Comparison of ENCODE assay signal across 8 cellular contexts in the genomic region with DNA sequence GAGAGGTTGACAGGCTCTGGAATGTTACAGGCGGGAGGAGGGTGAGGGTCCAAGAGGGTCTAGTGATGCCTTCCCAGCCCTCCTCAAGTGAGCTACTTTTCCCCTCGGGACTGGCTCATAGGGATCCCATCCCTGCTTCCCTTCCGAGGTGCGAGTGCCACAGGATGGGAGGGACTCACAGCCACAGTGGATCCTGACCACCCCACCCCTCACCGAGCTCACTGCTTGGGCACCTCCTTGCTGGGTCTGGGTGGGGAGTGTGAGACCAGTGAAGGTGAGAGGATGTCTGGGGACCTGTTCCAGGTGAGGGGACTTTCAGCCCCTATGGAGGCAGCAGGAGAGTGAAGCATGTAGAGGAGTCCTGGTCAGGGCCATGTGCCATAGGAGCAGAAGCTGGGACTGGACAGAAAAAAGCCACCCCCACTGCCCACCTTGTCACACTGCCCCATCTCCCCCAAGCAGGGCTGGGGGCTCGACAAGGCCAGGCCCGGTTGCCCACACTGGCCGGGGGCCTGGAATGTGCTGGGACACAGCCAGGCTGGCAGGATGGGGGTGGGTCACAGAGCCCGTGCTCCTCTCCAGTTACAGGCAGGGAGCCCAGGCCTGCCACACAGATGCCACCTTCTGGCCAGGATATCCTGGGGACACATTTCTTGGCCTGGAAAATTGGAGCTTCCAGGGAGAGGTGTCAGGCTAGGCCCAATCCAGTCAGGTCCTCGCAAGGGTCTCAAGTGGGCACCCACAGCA. TPM values are rescaled to one million over a fixed set of nuclear protein-coding genes. Genes with fewer than 3 reads are reported as not detected.
DNase-seq lines count a peak whose midpoint lies in the region; TF ChIP-seq lines count a peak whose summit lies in the region.

No MANE protein-coding gene starts in this region.

- H3K9me3 Mint-ChIP-seq in T-helper 1 cell treated with Interleukin-12 subunit alpha and Interleukin-12 subunit beta and Interleukin-4 antibody, amounts not matched to agents 30 μg/mL and 1 μg/mL, for 36 hours = no peaks in the 10 kb centered on the region
- H3K9me3 Mint-ChIP-seq in mesothelial cell of epicardium = no peaks in the 10 kb centered on the region
- no peaks in the 10 kb centered on the region for H3K9me3 Mint-ChIP-seq in type B pancreatic cell

- H3K27me3 Mint-ChIP-seq in T-helper 1 cell treated with Interleukin-12 subunit alpha and Interleukin-12 subunit beta and Interleukin-4 antibody, amounts not matched to agents 30 μg/mL and 1 μg/mL, for 36 hours (ENCODE audit: low read depth) = no peaks in the 10 kb centered on the region
- H3K27me3 Mint-ChIP-seq in mesothelial cell of epicardium (ENCODE audit: low read depth) (no peaks in the 10 kb centered on the region), type B pancreatic cell (no peaks in the 10 kb centered on the region)

- H3K9me3 ChIP-seq in PC-9 (ENCODE audit: insufficient read depth, low read depth) (no peaks in the 10 kb centered on the region), ectodermal cell (ENCODE audit: control insufficient read depth, low read length) (no peaks in the 10 kb centered on the region)

- H3K79me2 ChIP-seq in PC-9 (ENCODE audit: low read depth) = peaks cover 11% of the 10 kb centered on the region

- no peaks in the 10 kb centered on the region for H3K36me3 ChIP-seq in PC-9 (ENCODE audit: low read depth)
- H3K36me3 ChIP-seq in ectodermal cell (ENCODE audit: control insufficient read depth, insufficient read depth, low read length) = no peaks in the 10 kb centered on the region

- H3K4me2 ChIP-seq in PC-9 = no peak overlapping the region

- H3K27ac ChIP-seq in PC-9 (peak overlapping the region; percentile 36), ectodermal cell (ENCODE audit: insufficient read depth, low read depth, low read length, poor library complexity, severe bottlenecking) (peak overlapping the region; percentile 22)

- H3K4me3 Mint-ChIP-seq in T-helper 1 cell treated with Interleukin-12 subunit alpha and Interleukin-12 subunit beta and Interleukin-4 antibody, amounts not matched to agents 30 μg/mL and 1 μg/mL, for 36 hours = peak overlapping the region; percentile 28
- H3K4me3 Mint-ChIP-seq in mesothelial cell of epicardium (peak overlapping the region; percentile 73), type B pancreatic cell (peak overlapping the region; percentile 74)

- H3K36me3 Mint-ChIP-seq in T-helper 1 cell treated with Interleukin-12 subunit alpha and Interleukin-12 subunit beta and Interleukin-4 antibody, amounts not matched to agents 30 μg/mL and 1 μg/mL, for 36 hours (ENCODE audit: low read depth) = no peaks in the 10 kb centered on the region
- H3K36me3 Mint-ChIP-seq in mesothelial cell of epicardium (peaks cover 5% of the 10 kb centered on the region), type B pancreatic cell (no peaks in the 10 kb centered on the region)

- H4K20me1 ChIP-seq in PC-9 (ENCODE audit: insufficient read depth) = peaks cover 10% of the 10 kb centered on the region; the same call in 1 of the 2 replicates

- TF ChIP-seq CTCF in PC-9 (conservative IDR thresholded peaks at IDR 0.05) = no peak; the same call in 1 of the 2 replicates
- no peak for TF ChIP-seq CTCF in mesothelial cell of epicardium (IDR thresholded peaks at IDR 0.05; ENCODE audit: unreplicated experiment)
- no peak for TF ChIP-seq CTCF in type B pancreatic cell (conservative IDR thresholded peaks at IDR 0.05)

- no peak overlapping the region for H3K27ac Mint-ChIP-seq in T-helper 1 cell treated with Interleukin-12 subunit alpha and Interleukin-12 subunit beta and Interleukin-4 antibody, amounts not matched to agents 30 μg/mL and 1 μg/mL, for 36 hours
- H3K27ac Mint-ChIP-seq in mesothelial cell of epicardium (peak overlapping the region; percentile 97), type B pancreatic cell (peak overlapping the region; percentile 81)

- TSS peak; percentile 29 for BruUV-seq in PC-9 (replicated peaks; lab: Mats Ljungman, UMichigan)

- no peak overlapping the region for H3K4me3 ChIP-seq in PC-9
- peak overlapping the region; percentile 32 for H3K4me3 ChIP-seq in ectodermal cell (ENCODE audit: insufficient read depth, low read depth, low read length)

- H3K27me3 ChIP-seq in PC-9 (ENCODE audit: insufficient read depth, low read depth) = no peaks in the 10 kb centered on the region
- H3K27me3 ChIP-seq in ectodermal cell (ENCODE audit: control insufficient read depth, insufficient read depth, low read length, poor library complexity, severe bottlenecking) = peaks cover 13% of the 10 kb centered on the region

- intact Hi-C loops in PC-9 (cut with micrococcal nuclease; ENCODE audit: unreplicated experiment) = loop anchor here (2.0 to 5.0 kb wide), 2 partner anchors 31 to 41 kb away; partner anchors contain the start of genes EIF4B and SPRYD3

- H3K9me2 ChIP-seq in PC-9 (ENCODE audit: insufficient read depth) = no peaks in the 10 kb centered on the region

- WGBS in ectodermal cell, 2 experiments = 20% methylated on average over 10 of the region's 10 CpGs

- DNase-seq in T-helper 1 cell = no peak
- peak in 1 of 2 experiments; percentile 70 for DNase-seq in PC-9
- DNase-seq in mesothelial cell of epicardium (ENCODE audit: low spot score in 2 of 2, unreplicated experiment in 2 of 2) = no peak
- peak; percentile 70 for DNase-seq in type B pancreatic cell (ENCODE audit: extremely low spot score, unreplicated experiment)
- DNase-seq in NCI-H2227 treated with DMSO at 0.1 percent for 48 hours (lab: John Stamatoyannopoulos, UW) = no peak
- no peak for DNase-seq in NCI-H2227 (lab: John Stamatoyannopoulos, UW; ENCODE audit: unreplicated experiment)

- H3K4me1 Mint-ChIP-seq in T-helper 1 cell treated with Interleukin-12 subunit alpha and Interleukin-12 subunit beta and Interleukin-4 antibody, amounts not matched to agents 30 μg/mL and 1 μg/mL, for 36 hours (ENCODE audit: low read depth) = peaks cover 19% of the 10 kb centered on the region
- H3K4me1 Mint-ChIP-seq in mesothelial cell of epicardium (peaks cover 76% of the 10 kb centered on the region), type B pancreatic cell (ENCODE audit: unreplicated experiment) (peaks cover 52% of the 10 kb centered on the region)

- POLR2A ChIA-PET in PC-9 (lab: Charles Lee; ENCODE audit: unreplicated experiment) = interaction anchor here (0.5 to 1.1 kb wide), 7 partner anchors 13 to 1153 kb away, joined by 3 to 26 read pairs (median 3); partner anchors contain the start of gene SPRYD3

- H2AFZ ChIP-seq in PC-9 = no peak overlapping the region

- CTCF ChIA-PET in PC-9 (lab: Charles Lee) = interaction anchor here (1.0 to 2.0 kb wide), 4 partner anchors 13 to 373 kb away, joined by 4 to 14 read pairs (median 6); no protein-coding TSS in a partner anchor

- H3K4me1 ChIP-seq in PC-9 (replicated peaks; ENCODE audit: insufficient read depth) (peaks cover 32% of the 10 kb centered on the region), ectodermal cell (ENCODE audit: control insufficient read depth, insufficient read depth, low read length) (peaks cover 43% of the 10 kb centered on the region)

- peaks cover 54% of the 10 kb centered on the region for H3F3A ChIP-seq in PC-9 (ENCODE audit: insufficient read depth, low read depth)

RNA-seq across cellular contexts. Expression of gene TNS2, which starts 1.7 kb away (rescaled TPM):
- total RNA-seq in PC-9 (2021) (8.5 and 11.5 TPM in 2 replicates), mesothelial cell of epicardium (78.8 to 91.7 TPM (median 86.4 TPM) in 3 replicates), type B pancreatic cell (ENCODE audit: low replicate concordance) (3.5 and 21.8 TPM in 2 replicates)
- polyA plus RNA-seq in ectodermal cell (2013, experiment 1 of 4) = 3.8 TPM
- 2.7 TPM for polyA plus RNA-seq in ectodermal cell (2013, experiment 2 of 4)
- polyA plus RNA-seq in ectodermal cell (2013, experiment 3 of 4) = 2.9 TPM
- 2.7 TPM for polyA plus RNA-seq in ectodermal cell (2013, experiment 4 of 4)

RNA-seq across cellular contexts. Expression of gene SPRYD3, which starts 31.0 kb away (rescaled TPM):
- total RNA-seq in PC-9 (2021) (15.2 and 17.2 TPM in 2 replicates), mesothelial cell of epicardium (20.2 to 20.9 TPM (median 20.6 TPM) in 3 replicates), type B pancreatic cell (ENCODE audit: low replicate concordance) (22.1 and 43.0 TPM in 2 replicates)
- 5.0 TPM for polyA plus RNA-seq in ectodermal cell (2013, experiment 1 of 4)
- 5.0 TPM for polyA plus RNA-seq in ectodermal cell (2013, experiment 2 of 4)
- polyA plus RNA-seq in ectodermal cell (2013, experiment 3 of 4) = 4.1 TPM
- 5.0 TPM for polyA plus RNA-seq in ectodermal cell (2013, experiment 4 of 4)

RNA-seq across cellular contexts. Expression of gene EIF4B, which starts 42.0 kb away (rescaled TPM):
- total RNA-seq in PC-9 (2021) (531 and 615 TPM in 2 replicates), mesothelial cell of epicardium (544 to 576 TPM (median 554 TPM) in 3 replicates), type B pancreatic cell (ENCODE audit: low replicate concordance) (450 and 521 TPM in 2 replicates)
- 553 TPM for polyA plus RNA-seq in ectodermal cell (2013, experiment 1 of 4)
- 549 TPM for polyA plus RNA-seq in ectodermal cell (2013, experiment 2 of 4)
- polyA plus RNA-seq in ectodermal cell (2013, experiment 3 of 4) = 416 TPM
- polyA plus RNA-seq in ectodermal cell (2013, experiment 4 of 4) = 457 TPM

RNA-seq across cellular contexts. Expression of gene IGFBP6, which starts 49.3 kb away (rescaled TPM):
- total RNA-seq in PC-9 (2021) (290 and 333 TPM in 2 replicates), mesothelial cell of epicardium (70.3 to 77.2 TPM (median 75.6 TPM) in 3 replicates), type B pancreatic cell (ENCODE audit: low replicate concordance) (25.1 and 40.3 TPM in 2 replicates)
- polyA plus RNA-seq in ectodermal cell (2013, experiment 1 of 4) = 2.7 TPM
- polyA plus RNA-seq in ectodermal cell (2013, experiment 2 of 4) = 1.7 TPM
- polyA plus RNA-seq in ectodermal cell (2013, experiment 3 of 4) = 1.7 TPM
- polyA plus RNA-seq in ectodermal cell (2013, experiment 4 of 4) = 2.8 TPM

RNA-seq across cellular contexts. Expression of gene SOAT2, which starts 55.1 kb away (rescaled TPM):
- total RNA-seq in PC-9 (2021) = 0.70 and 0.79 TPM in 2 replicates
- polyA plus RNA-seq in ectodermal cell (2013, experiment 1 of 4) = not detected
- not detected for polyA plus RNA-seq in ectodermal cell (2013, experiment 2 of 4)
- not detected for polyA plus RNA-seq in ectodermal cell (2013, experiment 3 of 4)
- polyA plus RNA-seq in ectodermal cell (2013, experiment 4 of 4) = not detected
- total RNA-seq in mesothelial cell of epicardium = 0.13 to 0.40 TPM (median 0.20 TPM) in 3 replicates
- 0.97 and 1.9 TPM in 2 replicates for total RNA-seq in type B pancreatic cell (ENCODE audit: low replicate concordance)
